Comparison of ENCODE assay signal across 23 cellular contexts in the genomic region with DNA sequence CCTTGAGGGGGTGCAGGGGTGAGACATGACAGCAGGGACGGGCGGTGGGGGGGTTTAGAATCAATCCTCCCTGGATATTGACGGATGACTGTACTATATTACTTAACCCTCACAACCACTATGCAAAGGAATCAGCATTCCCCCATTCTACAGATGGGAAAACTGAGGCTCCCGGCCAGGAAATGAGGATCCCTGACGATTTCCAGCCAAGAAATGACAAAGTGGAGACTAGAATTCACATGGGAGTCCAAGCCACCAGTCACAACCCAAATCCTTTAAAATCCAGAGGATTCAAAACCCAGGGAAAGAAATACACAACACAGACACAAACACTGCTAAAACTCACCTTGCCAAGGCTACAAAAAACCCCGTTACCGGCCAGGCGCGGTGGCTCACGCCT.
"Had no signal": no experiment of that assay in that cellular context is flagged by ENCODE, and none has a peak within 500 bp of the region (broad histone marks: within the 10 kb centered on the region; RNA-seq: fewer than 3 reads in every experiment).

No MANE protein-coding gene starts in this region.

- ATAC-seq: effector memory CD8-positive, alpha-beta T cell; mucosa of descending colon; natural killer cell treated with Interleukin-12 subunit alpha and Interleukin-12 subunit beta and Interleukin-15 and Interleukin-18, amount 100 ng/mL, for 72 hours; stimulated activated memory B cell treated with anti-CD40 and anti-IgM and Interleukin-4, amounts not matched to agents 10 μg/mL and 1 μg/mL and 100 μg/mL, for 72 hours; stimulated activated naive CD8-positive, alpha-beta T cell treated with anti-CD3 and anti-CD28 coated beads, Interleukin-15, Interleukin-2, amounts not matched to agents 100 U/mL and 50 U/mL, for 24 hours had no signal

- H3K9me3 ChIP-seq: esophagus squamous epithelium, mucosa of descending colon, neutrophil, pancreas, sigmoid colon, spleen, testis, tibial artery, upper lobe of left lung had no signal

- H3K27ac ChIP-seq: esophagus squamous epithelium, neutrophil, pancreas, skin epidermis, testis, tibial artery, upper lobe of left lung had no signal

- H3K27me3 Mint-ChIP-seq: effector memory CD8-positive, alpha-beta T cell; naive B cell; natural killer cell treated with Interleukin-12 subunit alpha and Interleukin-12 subunit beta and Interleukin-15 and Interleukin-18, amount 100 ng/mL, for 72 hours; stimulated activated memory B cell treated with anti-CD40 and anti-IgM and Interleukin-4, amounts not matched to agents 10 μg/mL and 1 μg/mL and 100 μg/mL, for 72 hours had no signal

- DNase-seq: cortex of kidney; effector memory CD8-positive, alpha-beta T cell; esophagus squamous epithelium; foreskin melanocyte; head of caudate nucleus; kidney; mesenchymal stem cell; naive B cell; pancreas; sigmoid colon; spleen; stimulated activated CD4-positive, alpha-beta T cell treated with anti-CD3 and anti-CD28 coated beads, Interleukin-4, amount 100 ng/mL, for 4 hours; stimulated activated naive CD8-positive, alpha-beta T cell treated with anti-CD3 and anti-CD28 coated beads, Interleukin-15, Interleukin-2, amounts not matched to agents 100 U/mL and 50 U/mL, for 24 hours; testis; tibial artery; upper lobe of left lung had no signal

- H3K4me3 Mint-ChIP-seq: effector memory CD8-positive, alpha-beta T cell; mesothelial cell of epicardium; naive B cell; natural killer cell treated with Interleukin-12 subunit alpha and Interleukin-12 subunit beta and Interleukin-15 and Interleukin-18, amount 100 ng/mL, for 72 hours; stimulated activated memory B cell treated with anti-CD40 and anti-IgM and Interleukin-4, amounts not matched to agents 10 μg/mL and 1 μg/mL and 100 μg/mL, for 72 hours had no signal

- H3K4me3 ChIP-seq: esophagus squamous epithelium, mucosa of descending colon, pancreas, sigmoid colon, skin epidermis, spleen, testis, tibial artery, upper lobe of left lung had no signal

- H3K27me3 ChIP-seq: esophagus squamous epithelium, neutrophil, pancreas, sigmoid colon, spleen, testis, tibial artery, upper lobe of left lung had no signal

- H3K27ac Mint-ChIP-seq: naive B cell; stimulated activated memory B cell treated with anti-CD40 and anti-IgM and Interleukin-4, amounts not matched to agents 10 μg/mL and 1 μg/mL and 100 μg/mL, for 72 hours had no signal

- H3K9me3 Mint-ChIP-seq: effector memory CD8-positive, alpha-beta T cell; mesothelial cell of epicardium; naive B cell; natural killer cell treated with Interleukin-12 subunit alpha and Interleukin-12 subunit beta and Interleukin-15 and Interleukin-18, amount 100 ng/mL, for 72 hours; neural crest cell; stimulated activated memory B cell treated with anti-CD40 and anti-IgM and Interleukin-4, amounts not matched to agents 10 μg/mL and 1 μg/mL and 100 μg/mL, for 72 hours had no signal
